In the genomic region with DNA sequence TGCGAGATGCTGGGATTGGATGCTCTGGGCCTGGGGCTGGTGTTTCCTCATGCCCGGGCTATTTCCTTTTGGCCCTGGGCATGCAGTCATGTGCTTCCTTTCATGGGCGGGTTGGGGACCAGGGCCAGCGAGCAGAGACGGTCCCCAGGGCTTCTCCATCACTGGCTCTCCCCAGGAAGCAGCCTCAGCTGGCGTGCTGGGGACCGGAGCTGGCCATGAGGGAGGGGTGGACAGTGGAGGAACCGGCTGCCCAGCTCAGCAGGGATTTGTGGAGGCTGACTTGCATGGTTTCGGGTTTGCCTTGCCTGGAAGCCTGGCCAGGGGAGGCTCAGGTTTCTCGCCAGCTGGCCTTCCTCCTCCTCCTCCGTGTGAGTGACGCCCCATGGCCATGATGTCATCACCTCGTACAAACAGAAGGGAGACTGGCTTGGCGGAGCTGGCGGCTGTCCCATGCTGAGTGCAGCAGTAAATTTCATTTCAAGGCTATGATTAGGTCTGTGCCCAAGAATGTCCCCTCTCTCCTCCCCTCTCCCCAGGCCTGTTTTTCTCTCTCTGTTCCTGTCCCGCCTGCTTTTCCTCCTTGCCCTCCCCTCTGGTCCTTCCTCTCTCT, we compare ENCODE assay signal across 1 cellular context.
TF ChIP-seq lines count a peak whose summit lies in the region.

No MANE protein-coding gene starts in this region.

TF ChIP-seq in K562, 482 proteins besides CTCF, POLR2A, EP300 and RAD21 (continued from another document and continues in another):
- TF ChIP-seq, protein P1, sequence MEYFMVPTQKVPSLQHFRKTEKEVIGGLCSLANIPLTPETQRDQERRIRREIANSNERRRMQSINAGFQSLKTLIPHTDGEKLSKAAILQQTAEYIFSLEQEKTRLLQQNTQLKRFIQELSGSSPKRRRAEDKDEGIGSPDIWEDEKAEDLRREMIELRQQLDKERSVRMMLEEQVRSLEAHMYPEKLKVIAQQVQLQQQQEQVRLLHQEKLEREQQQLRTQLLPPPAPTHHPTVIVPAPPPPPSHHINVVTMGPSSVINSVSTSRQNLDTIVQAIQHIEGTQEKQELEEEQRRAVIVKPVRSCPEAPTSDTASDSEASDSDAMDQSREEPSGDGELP (CRISPR knock-in tag; IDR thresholded peaks at IDR 0.05; ENCODE audit: borderline replicate concordance), result 0 out of 2 replicates have a peak, but pooled peaks have one; percentile 18
- TF ChIP-seq, protein P2, sequence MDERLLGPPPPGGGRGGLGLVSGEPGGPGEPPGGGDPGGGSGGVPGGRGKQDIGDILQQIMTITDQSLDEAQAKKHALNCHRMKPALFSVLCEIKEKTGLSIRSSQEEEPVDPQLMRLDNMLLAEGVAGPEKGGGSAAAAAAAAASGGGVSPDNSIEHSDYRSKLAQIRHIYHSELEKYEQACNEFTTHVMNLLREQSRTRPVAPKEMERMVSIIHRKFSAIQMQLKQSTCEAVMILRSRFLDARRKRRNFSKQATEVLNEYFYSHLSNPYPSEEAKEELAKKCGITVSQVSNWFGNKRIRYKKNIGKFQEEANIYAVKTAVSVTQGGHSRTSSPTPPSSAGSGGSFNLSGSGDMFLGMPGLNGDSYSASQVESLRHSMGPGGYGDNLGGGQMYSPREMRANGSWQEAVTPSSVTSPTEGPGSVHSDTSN (CRISPR knock-in tag; IDR thresholded peaks at IDR 0.05; ENCODE audit: low read depth), result 0 out of 2 replicates have a peak, but pooled peaks have one; percentile 9
- TF ChIP-seq, protein P2 (tag; conservative IDR thresholded peaks at IDR 0.05; ENCODE audit: low read depth), result peak; percentile 45; the same call in 1 of the 2 replicates
- TF ChIP-seq ZEB2 (IDR thresholded peaks at IDR 0.05) (no peak), ZC3H4 (CRISPR knock-in tag; IDR thresholded peaks at IDR 0.05; ENCODE audit: borderline replicate concordance) (no peak), ZBED1 (IDR thresholded peaks at IDR 0.05) (no peak), HMG20A (CRISPR knock-in tag; conservative IDR thresholded peaks at IDR 0.05) (no peak), CREB1 (IDR thresholded peaks at IDR 0.05) (0 out of 2 replicates have a peak, but pooled peaks have one; percentile 16), CREB1 (CRISPR knock-in tag; IDR thresholded peaks at IDR 0.05) (no peak), ZNF143 (CRISPR knock-in tag; IDR thresholded peaks at IDR 0.05) (no peak), ATF1 (CRISPR knock-in tag; IDR thresholded peaks at IDR 0.05) (no peak), ATF1 (tag; IDR thresholded peaks at IDR 0.05) (peak; percentile 41; the same call in 1 of the 2 replicates), BHLHE40 (IDR thresholded peaks at IDR 0.05; ENCODE audit: low read length) (no peak)
- TF ChIP-seq, protein P3, sequence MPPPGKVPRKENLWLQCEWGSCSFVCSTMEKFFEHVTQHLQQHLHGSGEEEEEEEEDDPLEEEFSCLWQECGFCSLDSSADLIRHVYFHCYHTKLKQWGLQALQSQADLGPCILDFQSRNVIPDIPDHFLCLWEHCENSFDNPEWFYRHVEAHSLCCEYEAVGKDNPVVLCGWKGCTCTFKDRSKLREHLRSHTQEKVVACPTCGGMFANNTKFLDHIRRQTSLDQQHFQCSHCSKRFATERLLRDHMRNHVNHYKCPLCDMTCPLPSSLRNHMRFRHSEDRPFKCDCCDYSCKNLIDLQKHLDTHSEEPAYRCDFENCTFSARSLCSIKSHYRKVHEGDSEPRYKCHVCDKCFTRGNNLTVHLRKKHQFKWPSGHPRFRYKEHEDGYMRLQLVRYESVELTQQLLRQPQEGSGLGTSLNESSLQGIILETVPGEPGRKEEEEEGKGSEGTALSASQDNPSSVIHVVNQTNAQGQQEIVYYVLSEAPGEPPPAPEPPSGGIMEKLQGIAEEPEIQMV (tag; conservative IDR thresholded peaks at IDR 0.05; ENCODE audit: low read depth), result no peak
- TF ChIP-seq, protein P4, sequence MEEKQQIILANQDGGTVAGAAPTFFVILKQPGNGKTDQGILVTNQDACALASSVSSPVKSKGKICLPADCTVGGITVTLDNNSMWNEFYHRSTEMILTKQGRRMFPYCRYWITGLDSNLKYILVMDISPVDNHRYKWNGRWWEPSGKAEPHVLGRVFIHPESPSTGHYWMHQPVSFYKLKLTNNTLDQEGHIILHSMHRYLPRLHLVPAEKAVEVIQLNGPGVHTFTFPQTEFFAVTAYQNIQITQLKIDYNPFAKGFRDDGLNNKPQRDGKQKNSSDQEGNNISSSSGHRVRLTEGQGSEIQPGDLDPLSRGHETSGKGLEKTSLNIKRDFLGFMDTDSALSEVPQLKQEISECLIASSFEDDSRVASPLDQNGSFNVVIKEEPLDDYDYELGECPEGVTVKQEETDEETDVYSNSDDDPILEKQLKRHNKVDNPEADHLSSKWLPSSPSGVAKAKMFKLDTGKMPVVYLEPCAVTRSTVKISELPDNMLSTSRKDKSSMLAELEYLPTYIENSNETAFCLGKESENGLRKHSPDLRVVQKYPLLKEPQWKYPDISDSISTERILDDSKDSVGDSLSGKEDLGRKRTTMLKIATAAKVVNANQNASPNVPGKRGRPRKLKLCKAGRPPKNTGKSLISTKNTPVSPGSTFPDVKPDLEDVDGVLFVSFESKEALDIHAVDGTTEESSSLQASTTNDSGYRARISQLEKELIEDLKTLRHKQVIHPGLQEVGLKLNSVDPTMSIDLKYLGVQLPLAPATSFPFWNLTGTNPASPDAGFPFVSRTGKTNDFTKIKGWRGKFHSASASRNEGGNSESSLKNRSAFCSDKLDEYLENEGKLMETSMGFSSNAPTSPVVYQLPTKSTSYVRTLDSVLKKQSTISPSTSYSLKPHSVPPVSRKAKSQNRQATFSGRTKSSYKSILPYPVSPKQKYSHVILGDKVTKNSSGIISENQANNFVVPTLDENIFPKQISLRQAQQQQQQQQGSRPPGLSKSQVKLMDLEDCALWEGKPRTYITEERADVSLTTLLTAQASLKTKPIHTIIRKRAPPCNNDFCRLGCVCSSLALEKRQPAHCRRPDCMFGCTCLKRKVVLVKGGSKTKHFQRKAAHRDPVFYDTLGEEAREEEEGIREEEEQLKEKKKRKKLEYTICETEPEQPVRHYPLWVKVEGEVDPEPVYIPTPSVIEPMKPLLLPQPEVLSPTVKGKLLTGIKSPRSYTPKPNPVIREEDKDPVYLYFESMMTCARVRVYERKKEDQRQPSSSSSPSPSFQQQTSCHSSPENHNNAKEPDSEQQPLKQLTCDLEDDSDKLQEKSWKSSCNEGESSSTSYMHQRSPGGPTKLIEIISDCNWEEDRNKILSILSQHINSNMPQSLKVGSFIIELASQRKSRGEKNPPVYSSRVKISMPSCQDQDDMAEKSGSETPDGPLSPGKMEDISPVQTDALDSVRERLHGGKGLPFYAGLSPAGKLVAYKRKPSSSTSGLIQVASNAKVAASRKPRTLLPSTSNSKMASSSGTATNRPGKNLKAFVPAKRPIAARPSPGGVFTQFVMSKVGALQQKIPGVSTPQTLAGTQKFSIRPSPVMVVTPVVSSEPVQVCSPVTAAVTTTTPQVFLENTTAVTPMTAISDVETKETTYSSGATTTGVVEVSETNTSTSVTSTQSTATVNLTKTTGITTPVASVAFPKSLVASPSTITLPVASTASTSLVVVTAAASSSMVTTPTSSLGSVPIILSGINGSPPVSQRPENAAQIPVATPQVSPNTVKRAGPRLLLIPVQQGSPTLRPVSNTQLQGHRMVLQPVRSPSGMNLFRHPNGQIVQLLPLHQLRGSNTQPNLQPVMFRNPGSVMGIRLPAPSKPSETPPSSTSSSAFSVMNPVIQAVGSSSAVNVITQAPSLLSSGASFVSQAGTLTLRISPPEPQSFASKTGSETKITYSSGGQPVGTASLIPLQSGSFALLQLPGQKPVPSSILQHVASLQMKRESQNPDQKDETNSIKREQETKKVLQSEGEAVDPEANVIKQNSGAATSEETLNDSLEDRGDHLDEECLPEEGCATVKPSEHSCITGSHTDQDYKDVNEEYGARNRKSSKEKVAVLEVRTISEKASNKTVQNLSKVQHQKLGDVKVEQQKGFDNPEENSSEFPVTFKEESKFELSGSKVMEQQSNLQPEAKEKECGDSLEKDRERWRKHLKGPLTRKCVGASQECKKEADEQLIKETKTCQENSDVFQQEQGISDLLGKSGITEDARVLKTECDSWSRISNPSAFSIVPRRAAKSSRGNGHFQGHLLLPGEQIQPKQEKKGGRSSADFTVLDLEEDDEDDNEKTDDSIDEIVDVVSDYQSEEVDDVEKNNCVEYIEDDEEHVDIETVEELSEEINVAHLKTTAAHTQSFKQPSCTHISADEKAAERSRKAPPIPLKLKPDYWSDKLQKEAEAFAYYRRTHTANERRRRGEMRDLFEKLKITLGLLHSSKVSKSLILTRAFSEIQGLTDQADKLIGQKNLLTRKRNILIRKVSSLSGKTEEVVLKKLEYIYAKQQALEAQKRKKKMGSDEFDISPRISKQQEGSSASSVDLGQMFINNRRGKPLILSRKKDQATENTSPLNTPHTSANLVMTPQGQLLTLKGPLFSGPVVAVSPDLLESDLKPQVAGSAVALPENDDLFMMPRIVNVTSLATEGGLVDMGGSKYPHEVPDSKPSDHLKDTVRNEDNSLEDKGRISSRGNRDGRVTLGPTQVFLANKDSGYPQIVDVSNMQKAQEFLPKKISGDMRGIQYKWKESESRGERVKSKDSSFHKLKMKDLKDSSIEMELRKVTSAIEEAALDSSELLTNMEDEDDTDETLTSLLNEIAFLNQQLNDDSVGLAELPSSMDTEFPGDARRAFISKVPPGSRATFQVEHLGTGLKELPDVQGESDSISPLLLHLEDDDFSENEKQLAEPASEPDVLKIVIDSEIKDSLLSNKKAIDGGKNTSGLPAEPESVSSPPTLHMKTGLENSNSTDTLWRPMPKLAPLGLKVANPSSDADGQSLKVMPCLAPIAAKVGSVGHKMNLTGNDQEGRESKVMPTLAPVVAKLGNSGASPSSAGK (IDR thresholded peaks at IDR 0.05), result no peak
- TF ChIP-seq, protein P5, sequence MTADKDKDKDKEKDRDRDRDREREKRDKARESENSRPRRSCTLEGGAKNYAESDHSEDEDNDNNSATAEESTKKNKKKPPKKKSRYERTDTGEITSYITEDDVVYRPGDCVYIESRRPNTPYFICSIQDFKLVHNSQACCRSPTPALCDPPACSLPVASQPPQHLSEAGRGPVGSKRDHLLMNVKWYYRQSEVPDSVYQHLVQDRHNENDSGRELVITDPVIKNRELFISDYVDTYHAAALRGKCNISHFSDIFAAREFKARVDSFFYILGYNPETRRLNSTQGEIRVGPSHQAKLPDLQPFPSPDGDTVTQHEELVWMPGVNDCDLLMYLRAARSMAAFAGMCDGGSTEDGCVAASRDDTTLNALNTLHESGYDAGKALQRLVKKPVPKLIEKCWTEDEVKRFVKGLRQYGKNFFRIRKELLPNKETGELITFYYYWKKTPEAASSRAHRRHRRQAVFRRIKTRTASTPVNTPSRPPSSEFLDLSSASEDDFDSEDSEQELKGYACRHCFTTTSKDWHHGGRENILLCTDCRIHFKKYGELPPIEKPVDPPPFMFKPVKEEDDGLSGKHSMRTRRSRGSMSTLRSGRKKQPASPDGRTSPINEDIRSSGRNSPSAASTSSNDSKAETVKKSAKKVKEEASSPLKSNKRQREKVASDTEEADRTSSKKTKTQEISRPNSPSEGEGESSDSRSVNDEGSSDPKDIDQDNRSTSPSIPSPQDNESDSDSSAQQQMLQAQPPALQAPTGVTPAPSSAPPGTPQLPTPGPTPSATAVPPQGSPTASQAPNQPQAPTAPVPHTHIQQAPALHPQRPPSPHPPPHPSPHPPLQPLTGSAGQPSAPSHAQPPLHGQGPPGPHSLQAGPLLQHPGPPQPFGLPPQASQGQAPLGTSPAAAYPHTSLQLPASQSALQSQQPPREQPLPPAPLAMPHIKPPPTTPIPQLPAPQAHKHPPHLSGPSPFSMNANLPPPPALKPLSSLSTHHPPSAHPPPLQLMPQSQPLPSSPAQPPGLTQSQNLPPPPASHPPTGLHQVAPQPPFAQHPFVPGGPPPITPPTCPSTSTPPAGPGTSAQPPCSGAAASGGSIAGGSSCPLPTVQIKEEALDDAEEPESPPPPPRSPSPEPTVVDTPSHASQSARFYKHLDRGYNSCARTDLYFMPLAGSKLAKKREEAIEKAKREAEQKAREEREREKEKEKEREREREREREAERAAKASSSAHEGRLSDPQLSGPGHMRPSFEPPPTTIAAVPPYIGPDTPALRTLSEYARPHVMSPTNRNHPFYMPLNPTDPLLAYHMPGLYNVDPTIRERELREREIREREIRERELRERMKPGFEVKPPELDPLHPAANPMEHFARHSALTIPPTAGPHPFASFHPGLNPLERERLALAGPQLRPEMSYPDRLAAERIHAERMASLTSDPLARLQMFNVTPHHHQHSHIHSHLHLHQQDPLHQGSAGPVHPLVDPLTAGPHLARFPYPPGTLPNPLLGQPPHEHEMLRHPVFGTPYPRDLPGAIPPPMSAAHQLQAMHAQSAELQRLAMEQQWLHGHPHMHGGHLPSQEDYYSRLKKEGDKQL (CRISPR knock-in tag; IDR thresholded peaks at IDR 0.05; ENCODE audit: borderline replicate concordance), result no peak
- TF ChIP-seq, protein P6, sequence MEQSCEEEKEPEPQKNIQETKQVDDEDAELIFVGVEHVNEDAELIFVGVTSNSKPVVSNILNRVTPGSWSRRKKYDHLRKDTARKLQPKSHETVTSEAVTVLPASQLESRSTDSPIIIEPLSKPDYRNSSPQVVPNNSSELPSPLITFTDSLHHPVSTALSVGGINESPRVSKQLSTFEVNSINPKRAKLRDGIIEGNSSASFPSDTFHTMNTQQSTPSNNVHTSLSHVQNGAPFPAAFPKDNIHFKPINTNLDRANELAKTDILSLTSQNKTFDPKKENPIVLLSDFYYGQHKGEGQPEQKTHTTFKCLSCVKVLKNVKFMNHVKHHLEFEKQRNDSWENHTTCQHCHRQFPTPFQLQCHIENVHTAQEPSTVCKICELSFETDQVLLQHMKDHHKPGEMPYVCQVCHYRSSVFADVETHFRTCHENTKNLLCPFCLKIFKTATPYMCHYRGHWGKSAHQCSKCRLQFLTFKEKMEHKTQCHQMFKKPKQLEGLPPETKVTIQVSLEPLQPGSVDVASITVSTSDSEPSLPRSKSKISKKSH (CRISPR knock-in tag; IDR thresholded peaks at IDR 0.05), result no peak
- TF ChIP-seq, protein P7, sequence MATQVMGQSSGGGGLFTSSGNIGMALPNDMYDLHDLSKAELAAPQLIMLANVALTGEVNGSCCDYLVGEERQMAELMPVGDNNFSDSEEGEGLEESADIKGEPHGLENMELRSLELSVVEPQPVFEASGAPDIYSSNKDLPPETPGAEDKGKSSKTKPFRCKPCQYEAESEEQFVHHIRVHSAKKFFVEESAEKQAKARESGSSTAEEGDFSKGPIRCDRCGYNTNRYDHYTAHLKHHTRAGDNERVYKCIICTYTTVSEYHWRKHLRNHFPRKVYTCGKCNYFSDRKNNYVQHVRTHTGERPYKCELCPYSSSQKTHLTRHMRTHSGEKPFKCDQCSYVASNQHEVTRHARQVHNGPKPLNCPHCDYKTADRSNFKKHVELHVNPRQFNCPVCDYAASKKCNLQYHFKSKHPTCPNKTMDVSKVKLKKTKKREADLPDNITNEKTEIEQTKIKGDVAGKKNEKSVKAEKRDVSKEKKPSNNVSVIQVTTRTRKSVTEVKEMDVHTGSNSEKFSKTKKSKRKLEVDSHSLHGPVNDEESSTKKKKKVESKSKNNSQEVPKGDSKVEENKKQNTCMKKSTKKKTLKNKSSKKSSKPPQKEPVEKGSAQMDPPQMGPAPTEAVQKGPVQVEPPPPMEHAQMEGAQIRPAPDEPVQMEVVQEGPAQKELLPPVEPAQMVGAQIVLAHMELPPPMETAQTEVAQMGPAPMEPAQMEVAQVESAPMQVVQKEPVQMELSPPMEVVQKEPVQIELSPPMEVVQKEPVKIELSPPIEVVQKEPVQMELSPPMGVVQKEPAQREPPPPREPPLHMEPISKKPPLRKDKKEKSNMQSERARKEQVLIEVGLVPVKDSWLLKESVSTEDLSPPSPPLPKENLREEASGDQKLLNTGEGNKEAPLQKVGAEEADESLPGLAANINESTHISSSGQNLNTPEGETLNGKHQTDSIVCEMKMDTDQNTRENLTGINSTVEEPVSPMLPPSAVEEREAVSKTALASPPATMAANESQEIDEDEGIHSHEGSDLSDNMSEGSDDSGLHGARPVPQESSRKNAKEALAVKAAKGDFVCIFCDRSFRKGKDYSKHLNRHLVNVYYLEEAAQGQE (CRISPR knock-in tag; IDR thresholded peaks at IDR 0.05; ENCODE audit: low read depth), result no peak
